In the genomic region with DNA sequence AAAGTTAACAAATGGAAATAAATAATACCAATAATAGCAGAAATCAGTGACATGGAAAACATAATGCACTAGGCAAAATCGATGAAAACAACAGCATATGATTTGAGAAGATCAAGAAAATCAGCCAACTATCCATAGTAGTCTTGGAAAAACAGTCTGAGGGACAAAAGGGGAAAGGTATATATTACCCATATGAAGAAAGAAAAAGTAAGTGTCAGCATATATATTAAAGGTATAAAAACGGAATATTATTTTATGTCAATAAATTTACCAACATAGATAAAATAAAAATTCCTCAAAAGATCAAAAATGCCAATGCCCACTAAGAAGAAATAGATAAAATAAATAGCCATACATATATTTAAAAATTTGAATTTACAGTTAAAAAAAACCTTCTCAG, we compare ENCODE assay signal across 2 cellular contexts.
TF ChIP-seq lines count a peak whose summit lies in the region.

No MANE protein-coding gene starts in this region.

TF ChIP-seq in IMR-90, 13 proteins besides CTCF, POLR2A, EP300 and RAD21:
- TF ChIP-seq MAFK (IDR thresholded peaks at IDR 0.05; ENCODE audit: low read depth, low read length) (peak; percentile 55), CEBPB (IDR thresholded peaks at IDR 0.05; ENCODE audit: low read depth, low read length) (no peak)

TF ChIP-seq in K562, 482 proteins besides CTCF, POLR2A, EP300 and RAD21:
- TF ChIP-seq C11orf30 (IDR thresholded peaks at IDR 0.05; ENCODE audit: low read depth) (peak; percentile 23; the same call in 1 of the 2 replicates), ZNF165 (CRISPR knock-in tag; IDR thresholded peaks at IDR 0.05; ENCODE audit: borderline replicate concordance) (no peak), ZNF316 (IDR thresholded peaks at IDR 0.05) (peak; percentile 67)
TF ChIP-seq in K562: peak in this region for 2.
